Comparison of ENCODE assay signal across 9 cellular contexts in the genomic region with DNA sequence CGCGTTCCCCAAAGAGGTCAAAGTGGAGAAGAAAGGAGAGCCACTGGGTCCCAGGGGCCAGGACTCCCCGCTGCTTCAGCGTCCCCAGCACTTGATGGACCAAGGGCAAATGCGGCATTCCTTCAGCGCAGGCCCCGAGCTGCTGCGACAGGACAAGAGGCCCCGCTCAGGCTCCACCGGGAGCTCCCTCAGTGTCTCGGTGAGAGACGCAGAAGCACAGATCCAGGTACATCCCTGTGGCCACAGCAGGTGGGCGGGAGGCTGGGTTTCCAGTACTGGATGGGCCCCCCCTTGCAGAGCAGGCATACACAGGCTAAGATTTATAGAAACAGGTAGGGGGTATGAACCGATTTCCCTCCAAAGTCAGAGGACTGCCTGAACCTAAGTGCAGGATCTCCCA. TPM values are rescaled to one million over a fixed set of nuclear protein-coding genes. Genes with fewer than 3 reads are reported as not detected.
"Had no signal": no experiment of that assay in that cellular context is flagged by ENCODE, and none has a peak within 500 bp of the region (broad histone marks: within the 10 kb centered on the region; RNA-seq: fewer than 3 reads in every experiment).

No MANE protein-coding gene starts in this region.

- H3K4me3 ChIP-seq: K562 had no signal

- H3K27ac ChIP-seq: HL-60 had no signal

- FAIRE-seq: HepG2, HTR-8/SVneo, K562 had no signal

- DNase-seq: IMR-90, KBM-7 had no signal

- H3K4me3 Mint-ChIP-seq: IgD-negative memory B cell had no signal

- H3K4me1 Mint-ChIP-seq: IgD-negative memory B cell had no signal

- H3K27ac Mint-ChIP-seq: IgD-negative memory B cell had no signal

RNA-seq across cellular contexts. Expression of gene SMIM28, which starts 42.7 kb away (rescaled TPM):
- total RNA-seq: HepG2, HT-29, HT1080, IMR-90, K562 had no signal
- polyA plus RNA-seq: HepG2, IgD-negative memory B cell, IMR-90, K562 had no signal
